Comparison of ENCODE assay signal across 14 cellular contexts in genomic region chr4:188707036-188707435, GRCh38.
A peak's percentile ranks its signal among the peaks of the same experiment; 100 is the strongest.
DNase-seq lines count a peak whose midpoint lies in the region; TF ChIP-seq lines count a peak whose summit lies in the region.
"Had no signal": no experiment of that assay in that cellular context is flagged by ENCODE, and none has a peak within 500 bp of the region (broad histone marks: within the 10 kb centered on the region; RNA-seq: fewer than 3 reads in every experiment).

No MANE protein-coding gene starts in this region.

- no peaks in the 10 kb centered on the region for H3K27me3 Mint-ChIP-seq in neural progenitor cell (ENCODE audit: insufficient read depth, low read depth)
- H3K27me3 Mint-ChIP-seq: CD4-positive, CD25-positive, alpha-beta regulatory T cell; CD8-positive, alpha-beta memory T cell had no signal

- no peak overlapping the region for H3K27ac Mint-ChIP-seq in neural progenitor cell
- H3K27ac Mint-ChIP-seq: CD4-positive, CD25-positive, alpha-beta regulatory T cell; H9 had no signal

- no peaks in the 10 kb centered on the region for H4K20me1 ChIP-seq in neural progenitor cell (ENCODE audit: low read depth)

- H3K79me2 ChIP-seq in neural progenitor cell (ENCODE audit: low read depth) = no peaks in the 10 kb centered on the region

- H3K9me3 Mint-ChIP-seq in neural progenitor cell = peaks cover 2% of the 10 kb centered on the region
- H3K9me3 Mint-ChIP-seq: H9 had no signal

- DNase-seq in adrenal gland (peak in 4 of 7 donors; percentile 18 to 60 (median 31)), choroid plexus epithelial cell (ENCODE audit: low read depth) (peak; percentile 6), neural progenitor cell (ENCODE audit: low spot score) (no peak), DMS 273 treated with DMSO at 0.1 percent for 48 hours (lab: John Stamatoyannopoulos, UW) (no peak), OCI-M1 (lab: John Stamatoyannopoulos, UW) (no peak), NCI-H446 (lab: John Stamatoyannopoulos, UW) (no peak), foreskin melanocyte (no peak)
- DNase-seq: ACHN; BE2C; C1 segment of cervical spinal cord; CD4-positive, CD25-positive, alpha-beta regulatory T cell; CD8-positive, alpha-beta memory T cell; COR-L47; H9 had no signal

- H3K27me3 ChIP-seq in adrenal gland (no peaks in the 10 kb centered on the region), neural progenitor cell (no peaks in the 10 kb centered on the region)
- H3K27me3 ChIP-seq: BE2C had no signal

- H2AFZ ChIP-seq in neural progenitor cell (replicated peaks) = peak overlapping the region; percentile 18

- H3K4me3 Mint-ChIP-seq in neural progenitor cell = no peak overlapping the region
- H3K4me3 Mint-ChIP-seq: CD4-positive, CD25-positive, alpha-beta regulatory T cell; CD8-positive, alpha-beta memory T cell; H9 had no signal

- H3K27ac ChIP-seq in adrenal gland (no peak overlapping the region), neural progenitor cell (no peak overlapping the region)

- H3K36me3 ChIP-seq in adrenal gland (replicated peaks in 1 of 2) = no peaks in the 10 kb centered on the region
- no peaks in the 10 kb centered on the region for H3K36me3 ChIP-seq in neural progenitor cell
- H3K36me3 ChIP-seq: BE2C had no signal

- H3F3A ChIP-seq in neural progenitor cell (ENCODE audit: low read depth) = no peaks in the 10 kb centered on the region

- no peak overlapping the region for H3K4me2 ChIP-seq in neural progenitor cell

- intact Hi-C loops in adrenal gland (cut with DNase I) = no loop called here

- no peak overlapping the region for H3K9ac ChIP-seq in neural progenitor cell

- H3K4me1 ChIP-seq in adrenal gland (replicated peaks in 1 of 2) (no peaks in the 10 kb centered on the region), neural progenitor cell (no peaks in the 10 kb centered on the region)
- H3K4me1 ChIP-seq: BE2C had no signal

- 28 to 43% (median 37%) methylated on average over 4 of the region's 4 CpGs for WGBS in adrenal gland, 4 donors

- H3K9me3 ChIP-seq in adrenal gland (replicated peaks in 1 of 3) (no peaks in the 10 kb centered on the region), neural progenitor cell (ENCODE audit: low read depth) (no peaks in the 10 kb centered on the region)
- H3K9me3 ChIP-seq: BE2C had no signal

- H3K36me3 Mint-ChIP-seq in neural progenitor cell = no peaks in the 10 kb centered on the region
- H3K36me3 Mint-ChIP-seq: CD4-positive, CD25-positive, alpha-beta regulatory T cell; CD8-positive, alpha-beta memory T cell had no signal

- H3K4me3 ChIP-seq in adrenal gland (no peak overlapping the region), choroid plexus epithelial cell (ENCODE audit: low read depth, low read length) (no peak overlapping the region), neural progenitor cell (no peak overlapping the region)

- TF ChIP-seq POLR2A in adrenal gland (IDR thresholded peaks at IDR 0.05) = no peak

- H3K4me1 Mint-ChIP-seq in neural progenitor cell = peaks cover 4% of the 10 kb centered on the region
- H3K4me1 Mint-ChIP-seq: CD8-positive, alpha-beta memory T cell; H9 had no signal

- TF ChIP-seq CTCF in adrenal gland (IDR thresholded peaks at IDR 0.05) = no peak
- no peak for TF ChIP-seq CTCF in choroid plexus epithelial cell (conservative IDR thresholded peaks at IDR 0.05; ENCODE audit: low read depth, low read length)
- no peak for TF ChIP-seq CTCF in neural progenitor cell (IDR thresholded peaks at IDR 0.05)

Comparison
In these comparisons a context has a peak if more than half of its experiments do, and no peak if none do; other contexts are left out.
1. DNase-seq: peak in adrenal gland (4 of 7) and choroid plexus epithelial cell (single experiment); none in neural progenitor cell (single experiment), DMS 273 treated with DMSO at 0.1 percent for 48 hours (single experiment), OCI-M1 (single experiment), NCI-H446 (0 of 2) and foreskin melanocyte (single experiment).